Comparison of ENCODE assay signal across 19 cellular contexts in the genomic region with DNA sequence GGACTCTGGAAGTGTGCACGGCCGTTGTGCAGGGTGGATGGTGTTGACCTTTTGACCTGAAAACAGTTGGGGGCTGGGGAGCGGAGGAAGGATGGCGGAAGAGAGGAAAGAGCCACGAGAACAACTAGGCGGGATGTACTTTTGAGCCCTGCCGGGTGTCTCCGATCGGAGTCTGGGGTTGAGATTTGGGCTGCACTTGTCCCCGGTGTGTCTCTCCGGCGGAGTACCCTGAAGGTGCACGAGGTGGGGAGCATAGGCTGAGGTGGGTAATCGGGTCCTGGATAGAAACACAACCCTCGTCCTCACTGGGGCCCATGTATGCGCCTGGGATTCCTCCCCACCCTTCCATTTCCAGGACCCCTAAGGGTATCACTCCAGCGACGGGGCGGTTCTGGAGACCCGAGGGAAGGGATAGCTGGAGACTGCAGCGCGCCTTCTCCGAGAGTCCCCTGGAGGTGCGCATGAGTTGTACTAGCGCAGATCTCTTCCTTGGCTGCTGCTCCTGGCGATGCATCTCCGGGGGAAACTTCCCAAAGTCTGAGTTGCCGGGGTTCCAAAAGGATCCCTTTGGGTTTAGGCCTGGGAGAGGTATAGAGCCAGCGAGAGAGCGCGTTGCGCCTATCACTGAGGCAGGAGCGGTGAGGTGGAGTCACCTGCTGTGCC. TPM values are rescaled to one million over a fixed set of nuclear protein-coding genes. Genes with fewer than 3 reads are reported as not detected.
DNase-seq lines count a peak whose midpoint lies in the region; ATAC-seq and TF ChIP-seq lines count a peak whose summit lies in the region.
"Had no signal": no experiment of that assay in that cellular context is flagged by ENCODE, and none has a peak within 500 bp of the region (broad histone marks: within the 10 kb centered on the region; RNA-seq: fewer than 3 reads in every experiment).

No MANE protein-coding gene starts in this region.

- H3K27me3 Mint-ChIP-seq in activated naive CD4-positive, alpha-beta T cell treated with anti-CD3 and anti-CD28 coated beads, Interleukin-2, amount 50 U/mL, for 24 hours, result peaks cover 68% of the 10 kb centered on the region
- peaks cover 85% of the 10 kb centered on the region for H3K27me3 Mint-ChIP-seq in activated naive CD4-positive, alpha-beta T cell treated with anti-CD3 and anti-CD28 coated beads for 36 hours (ENCODE audit: low read depth)
- H3K27me3 Mint-ChIP-seq in T-helper 17 cell, result peaks cover 86% of the 10 kb centered on the region
- H3K27me3 Mint-ChIP-seq in stimulated activated naive B cell treated with anti-CD40 and anti-IgM and Interleukin-4, amounts not matched to agents 10 μg/mL and 1 μg/mL and 100 μg/mL, for 72 hours, result peaks cover 81 to 91% of the 10 kb centered on the region in 2 donors

- H3K27ac ChIP-seq in iPS-20b (ENCODE audit: low read length) (no peak overlapping the region), A673 (ENCODE audit: low read depth, low read length, poor library complexity, severe bottlenecking) (no peak overlapping the region)
- H3K27ac ChIP-seq: SJCRH30, thoracic aorta had no signal

- 0 out of 2 replicates have a peak, but pooled peaks cover 2% of the 10 kb centered on the region for H3K4me1 ChIP-seq in iPS-20b (ENCODE audit: insufficient read depth, low read length)
- peaks cover 8% of the 10 kb centered on the region for H3K4me1 ChIP-seq in A673 (ENCODE audit: insufficient read depth, low read length, poor library complexity, severe bottlenecking)
- H3K4me1 ChIP-seq: SJCRH30 had no signal

- no peaks in the 10 kb centered on the region for H3K36me3 Mint-ChIP-seq in activated naive CD4-positive, alpha-beta T cell treated with anti-CD3 and anti-CD28 coated beads, Interleukin-2, amount 50 U/mL, for 24 hours
- H3K36me3 Mint-ChIP-seq in activated naive CD4-positive, alpha-beta T cell treated with anti-CD3 and anti-CD28 coated beads for 36 hours (ENCODE audit: low read depth), result no peaks in the 10 kb centered on the region
- H3K36me3 Mint-ChIP-seq in T-helper 17 cell (ENCODE audit: low read depth), result peaks cover 5% of the 10 kb centered on the region
- peaks cover 1 to 2% of the 10 kb centered on the region in 2 donors for H3K36me3 Mint-ChIP-seq in stimulated activated naive B cell treated with anti-CD40 and anti-IgM and Interleukin-4, amounts not matched to agents 10 μg/mL and 1 μg/mL and 100 μg/mL, for 72 hours

- H3K4me3 ChIP-seq in iPS-20b (ENCODE audit: low read length), result peak overlapping the region; percentile 47; the same call in 1 of the 2 replicates
- no peak overlapping the region for H3K4me3 ChIP-seq in A673 (ENCODE audit: low read depth, low read length, poor library complexity, severe bottlenecking)
- H3K4me3 ChIP-seq: MG63, SJCRH30, thoracic aorta had no signal

- POLR2A ChIA-PET in A673 (lab: Charles Lee; ENCODE audit: low non-redundant PET), result no interaction called here

- peak overlapping the region; percentile 21 for H3K4me3 Mint-ChIP-seq in activated naive CD4-positive, alpha-beta T cell treated with anti-CD3 and anti-CD28 coated beads, Interleukin-2, amount 50 U/mL, for 24 hours
- H3K4me3 Mint-ChIP-seq in activated naive CD4-positive, alpha-beta T cell treated with anti-CD3 and anti-CD28 coated beads for 36 hours, result no peak overlapping the region
- peak overlapping the region; percentile 77 for H3K4me3 Mint-ChIP-seq in T-helper 17 cell
- peak overlapping the region in 1 of 2 donors; percentile 11 for H3K4me3 Mint-ChIP-seq in stimulated activated naive B cell treated with anti-CD40 and anti-IgM and Interleukin-4, amounts not matched to agents 10 μg/mL and 1 μg/mL and 100 μg/mL, for 72 hours

- TF ChIP-seq CTCF in A673 (conservative IDR thresholded peaks at IDR 0.05; ENCODE audit: low read depth, low read length), result no peak

- H3K4me1 Mint-ChIP-seq in activated naive CD4-positive, alpha-beta T cell treated with anti-CD3 and anti-CD28 coated beads, Interleukin-2, amount 50 U/mL, for 24 hours, result peaks cover 60% of the 10 kb centered on the region
- H3K4me1 Mint-ChIP-seq in activated naive CD4-positive, alpha-beta T cell treated with anti-CD3 and anti-CD28 coated beads for 36 hours (ENCODE audit: low read depth), result peaks cover 59% of the 10 kb centered on the region
- H3K4me1 Mint-ChIP-seq in T-helper 17 cell, result peaks cover 47% of the 10 kb centered on the region
- peaks cover 27 to 35% of the 10 kb centered on the region in 2 donors for H3K4me1 Mint-ChIP-seq in stimulated activated naive B cell treated with anti-CD40 and anti-IgM and Interleukin-4, amounts not matched to agents 10 μg/mL and 1 μg/mL and 100 μg/mL, for 72 hours

- intact Hi-C loops in activated naive CD4-positive, alpha-beta T cell treated with anti-CD3 and anti-CD28 coated beads for 36 hours (cut with micrococcal nuclease), result loop anchor here (10.0 kb wide), 1 partner anchor 1012 kb away; no protein-coding TSS in a partner anchor
- intact Hi-C loops in Right ventricle myocardium superior (cut with DNase I) (no loop called here), A673 (cut with micrococcal nuclease; ENCODE audit: unreplicated experiment) (no loop called here)

- H3K9ac ChIP-seq in iPS-20b (ENCODE audit: low read depth, low read length), result no peak overlapping the region

- BruUV-seq in A673 (replicated peaks; lab: Mats Ljungman, UMichigan), result no TSS peak

- H3K9me3 ChIP-seq in T-helper 17 cell (ENCODE audit: control insufficient read depth, low read length, poor library complexity, severe bottlenecking) (no peaks in the 10 kb centered on the region), iPS-20b (ENCODE audit: insufficient read depth, low read depth, low read length) (peaks cover 9% of the 10 kb centered on the region; the same call in 1 of the 2 replicates), A673 (ENCODE audit: low read depth, low read length, poor library complexity, severe bottlenecking) (no peaks in the 10 kb centered on the region)
- H3K9me3 ChIP-seq: MG63, SJCRH30, thoracic aorta had no signal

- H3K36me3 ChIP-seq in iPS-20b (ENCODE audit: insufficient read depth, low read depth, low read length), result no peaks in the 10 kb centered on the region
- no peaks in the 10 kb centered on the region for H3K36me3 ChIP-seq in A673 (ENCODE audit: insufficient read depth, low read length, poor library complexity, severe bottlenecking)
- H3K36me3 ChIP-seq: MG63, SJCRH30, thoracic aorta had no signal

- no peak for DNase-seq in activated naive CD4-positive, alpha-beta T cell treated with anti-CD3 and anti-CD28 coated beads for 36 hours
- DNase-seq in T-helper 17 cell (no peak), Right ventricle myocardium superior (no peak), A673 (ENCODE audit: low spot score) (no peak), T1000 (lab: John Stamatoyannopoulos, UW) (no peak)
- no peak for DNase-seq in stimulated activated naive B cell treated with anti-CD40 and anti-IgM and Interleukin-4, amounts not matched to agents 10 μg/mL and 1 μg/mL and 100 μg/mL, for 72 hours
- DNase-seq: activated CD4-positive, alpha-beta T cell treated with anti-CD3 and anti-CD28 coated beads, Interleukin-2, amount 50 U/mL, for 4 hours; Calu3; MG63; NCI-H2029 treated with DMSO at 0.1 percent for 48 hours; NCI-H510A treated with DMSO at 0.1 percent for 48 hours; right cardiac atrium; SJCRH30 had no signal

- CTCF ChIA-PET in activated naive CD4-positive, alpha-beta T cell treated with anti-CD3 and anti-CD28 coated beads for 36 hours (lab: Charles Lee), result no interaction called here
- CTCF ChIA-PET in A673 (lab: Charles Lee), result interaction anchor here (0.6 kb wide), 1 partner anchor 324 kb away, joined by 8 read pairs; no protein-coding TSS in a partner anchor

- no peak for ATAC-seq in T-helper 17 cell
- ATAC-seq in stimulated activated naive B cell treated with anti-CD40 and anti-IgM and Interleukin-4, amounts not matched to agents 10 μg/mL and 1 μg/mL and 100 μg/mL, for 72 hours (replicated peaks), result no peak
- ATAC-seq in Right ventricle myocardium superior (ENCODE audit: poor library complexity), result no peak
- ATAC-seq: right cardiac atrium had no signal

- H3K27me3 ChIP-seq in iPS-20b (ENCODE audit: insufficient read depth, low read length) (peaks cover 100% of the 10 kb centered on the region), A673 (replicated peaks; ENCODE audit: insufficient read depth, low read depth, low read length, poor library complexity) (peaks cover 100% of the 10 kb centered on the region)
- H3K27me3 ChIP-seq: MG63, SJCRH30 had no signal

- H3K27ac Mint-ChIP-seq in activated naive CD4-positive, alpha-beta T cell treated with anti-CD3 and anti-CD28 coated beads, Interleukin-2, amount 50 U/mL, for 24 hours, result no peak overlapping the region
- no peak overlapping the region for H3K27ac Mint-ChIP-seq in activated naive CD4-positive, alpha-beta T cell treated with anti-CD3 and anti-CD28 coated beads for 36 hours
- peak overlapping the region; percentile 57 for H3K27ac Mint-ChIP-seq in T-helper 17 cell
- H3K27ac Mint-ChIP-seq in stimulated activated naive B cell treated with anti-CD40 and anti-IgM and Interleukin-4, amounts not matched to agents 10 μg/mL and 1 μg/mL and 100 μg/mL, for 72 hours, result peak overlapping the region; percentile 38

- no peaks in the 10 kb centered on the region for H3K9me3 Mint-ChIP-seq in activated naive CD4-positive, alpha-beta T cell treated with anti-CD3 and anti-CD28 coated beads, Interleukin-2, amount 50 U/mL, for 24 hours
- no peaks in the 10 kb centered on the region for H3K9me3 Mint-ChIP-seq in activated naive CD4-positive, alpha-beta T cell treated with anti-CD3 and anti-CD28 coated beads for 36 hours
- peaks cover 0 to 5% of the 10 kb centered on the region in 2 donors for H3K9me3 Mint-ChIP-seq in stimulated activated naive B cell treated with anti-CD40 and anti-IgM and Interleukin-4, amounts not matched to agents 10 μg/mL and 1 μg/mL and 100 μg/mL, for 72 hours

RNA-seq across cellular contexts. Expression of gene HMX2, which starts 4.6 kb away (rescaled TPM):
- total RNA-seq in activated naive CD4-positive, alpha-beta T cell treated with anti-CD3 and anti-CD28 coated beads for 36 hours, result under 1 TPM; 0.62 to 0.99 TPM
- total RNA-seq in T-helper 17 cell (not detected), Right ventricle myocardium superior (not detected), A673 (2021) (not detected in 2 replicates)
- total RNA-seq: Calu3, frontal cortex, lung microvascular endothelial cell, right cardiac atrium, SJCRH30, thoracic aorta had no signal

RNA-seq across cellular contexts. Expression of gene HMX3, which starts 7.5 kb away (rescaled TPM):
- total RNA-seq in activated naive CD4-positive, alpha-beta T cell treated with anti-CD3 and anti-CD28 coated beads for 36 hours, result under 1 TPM in 1 of 2 experiments, not detected in 1; 0.32 TPM
- under 1 TPM in 1 of 2 donors, not detected in 1; 0.39 TPM for total RNA-seq in T-helper 17 cell
- total RNA-seq in Right ventricle myocardium superior, result not detected
- 0.26 TPM in 1 of 2 replicates, not detected in the other for total RNA-seq in A673 (2021)
- total RNA-seq: Calu3, frontal cortex, HT1080, lung microvascular endothelial cell, right cardiac atrium, thoracic aorta had no signal

RNA-seq across cellular contexts. Expression of gene BUB3, which starts 10.9 kb away (rescaled TPM):
- 100 to 1,000 TPM; 293 to 307 TPM for total RNA-seq in activated naive CD4-positive, alpha-beta T cell treated with anti-CD3 and anti-CD28 coated beads for 36 hours
- total RNA-seq in T-helper 17 cell, result 100 to 1,000 TPM; 105 to 111 TPM
- 36.3 TPM for total RNA-seq in Right ventricle myocardium superior
- 196 and 207 TPM in 2 replicates for total RNA-seq in A673 (2021)

Comparison
In these comparisons a context has a peak if more than half of its experiments do, and no peak if none do; other contexts are left out.
1. H3K27ac Mint-ChIP-seq: peak in T-helper 17 cell (single experiment) and stimulated activated naive B cell treated with anti-CD40 and anti-IgM and Interleukin-4, amounts not matched to agents 10 μg/mL and 1 μg/mL and 100 μg/mL, for 72 hours (single experiment); none in activated naive CD4-positive, alpha-beta T cell treated with anti-CD3 and anti-CD28 coated beads, Interleukin-2, amount 50 U/mL, for 24 hours (single experiment) and activated naive CD4-positive, alpha-beta T cell treated with anti-CD3 and anti-CD28 coated beads for 36 hours (single experiment).